Comparison of ENCODE assay signal across 16 cellular contexts in the genomic region with DNA sequence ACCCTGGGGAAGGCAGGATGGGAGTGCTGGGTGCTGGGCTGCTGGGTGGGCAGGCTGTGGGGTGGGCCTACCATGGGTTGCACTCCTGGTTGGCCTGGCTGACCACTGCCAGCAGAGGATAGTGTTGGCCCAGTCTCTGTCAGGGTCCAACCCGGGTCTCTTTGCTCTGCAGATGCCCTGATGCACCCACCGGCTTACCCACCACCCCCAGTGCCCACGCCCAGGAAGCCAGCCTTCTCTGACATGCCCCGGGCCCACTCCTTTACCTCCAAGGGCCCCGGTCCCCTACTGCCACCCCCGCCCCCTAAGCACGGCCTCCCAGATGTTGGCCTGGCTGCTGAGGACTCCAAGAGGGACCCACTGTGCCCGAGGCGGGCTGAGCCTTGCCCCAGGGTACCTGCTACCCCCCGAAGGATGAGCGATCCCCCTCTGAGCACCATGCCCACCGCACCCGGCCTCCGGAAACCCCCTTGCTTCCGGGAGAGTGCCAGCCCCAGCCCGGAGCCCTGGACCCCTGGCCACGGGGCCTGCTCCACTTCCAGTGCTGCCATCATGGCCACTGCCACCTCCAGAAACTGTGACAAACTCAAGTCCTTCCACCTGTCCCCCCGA. TPM values are rescaled to one million over a fixed set of nuclear protein-coding genes. Genes with fewer than 3 reads are reported as not detected.
DNase-seq lines count a peak whose midpoint lies in the region; ATAC-seq and TF ChIP-seq lines count a peak whose summit lies in the region.
"Had no signal": no experiment of that assay in that cellular context is flagged by ENCODE, and none has a peak within 500 bp of the region (broad histone marks: within the 10 kb centered on the region; RNA-seq: fewer than 3 reads in every experiment).

No MANE protein-coding gene starts in this region.

- no TSS peak for BruUV-seq in A673 (replicated peaks; lab: Mats Ljungman, UMichigan)

- H3K9me3 ChIP-seq in mucosa of descending colon (no peaks in the 10 kb centered on the region), A673 (ENCODE audit: low read depth, low read length, poor library complexity, severe bottlenecking) (no peaks in the 10 kb centered on the region)

- peaks cover 0 to 1% (median 0%) of the 10 kb centered on the region in 7 donors for H3K9me3 Mint-ChIP-seq in CD14-positive monocyte

- H3K27ac ChIP-seq in A673 (ENCODE audit: low read depth, low read length, poor library complexity, severe bottlenecking) = no peak overlapping the region

- H3K36me3 ChIP-seq in mucosa of descending colon (ENCODE audit: low read depth) = peaks cover 7% of the 10 kb centered on the region
- H3K36me3 ChIP-seq in A673 (ENCODE audit: insufficient read depth, low read length, poor library complexity, severe bottlenecking) = peaks cover 27% of the 10 kb centered on the region

- ATAC-seq in activated CD4-positive, CD25-positive, alpha-beta regulatory T cell treated with anti-CD3 and anti-CD28 coated beads, Interleukin-2, amount 50 U/mL, for 24 hours = no peak
- ATAC-seq in mucosa of descending colon (no peak), GM18520 (IDR thresholded peaks at IDR 0.05; ENCODE audit: unreplicated experiment) (no peak)
- ATAC-seq: GM23338 had no signal

- H3K27me3 ChIP-seq in A673 (replicated peaks; ENCODE audit: insufficient read depth, low read depth, low read length, poor library complexity) = no peaks in the 10 kb centered on the region

- intact Hi-C loops in CD14-positive monocyte (cut with micrococcal nuclease) (no loop called here), cardiac septum (cut with DNase I) (no loop called here), mucosa of descending colon (cut with DNase I, micrococcal nuclease) (no loop called here), A673 (cut with micrococcal nuclease; ENCODE audit: unreplicated experiment) (no loop called here)

- H3K4me1 Mint-ChIP-seq in CD14-positive monocyte = peaks cover 9% of the 10 kb centered on the region
- H3K4me1 Mint-ChIP-seq: GM23338 had no signal

- CTCF ChIA-PET in A673 (lab: Charles Lee) = no interaction called here

- POLR2A ChIA-PET in A673 (lab: Charles Lee; ENCODE audit: low non-redundant PET) = no interaction called here

- H3K4me1 ChIP-seq in mucosa of descending colon (ENCODE audit: low read depth) = no peaks in the 10 kb centered on the region
- no peaks in the 10 kb centered on the region for H3K4me1 ChIP-seq in A673 (ENCODE audit: insufficient read depth, low read length, poor library complexity, severe bottlenecking)

- H3K27me3 Mint-ChIP-seq in CD14-positive monocyte (ENCODE audit: low read depth in 3 of 3) = peaks cover 0 to 2% (median 0%) of the 10 kb centered on the region in 3 donors
- H3K27me3 Mint-ChIP-seq: B cell had no signal

- no peak for TF ChIP-seq CTCF in CD14-positive monocyte (IDR thresholded peaks at IDR 0.05)
- TF ChIP-seq CTCF in mucosa of descending colon (IDR thresholded peaks at IDR 0.05) = no peak
- TF ChIP-seq CTCF in A673 (conservative IDR thresholded peaks at IDR 0.05; ENCODE audit: low read depth, low read length) = no peak

- peak overlapping the region in 2 of 7 donors; percentile 60 to 73 for H3K27ac Mint-ChIP-seq in CD14-positive monocyte
- H3K27ac Mint-ChIP-seq: B cell had no signal

- H3K4me3 ChIP-seq in mucosa of descending colon = no peak overlapping the region
- H3K4me3 ChIP-seq in A673 (ENCODE audit: low read depth, low read length, poor library complexity, severe bottlenecking) = no peak overlapping the region
- H3K4me3 ChIP-seq: GM23338 had no signal

- no peak overlapping the region for H3K4me3 Mint-ChIP-seq in CD14-positive monocyte
- H3K4me3 Mint-ChIP-seq: B cell, GM23338 had no signal

- peak; percentile 16 for DNase-seq in activated CD4-positive, CD25-positive, alpha-beta regulatory T cell treated with anti-CD3 and anti-CD28 coated beads, Interleukin-2, amount 50 U/mL, for 72 hours
- peak; percentile 34 for DNase-seq in CD14-positive monocyte (ENCODE audit: low spot score)
- DNase-seq in cardiac septum (ENCODE audit: low spot score) = peak; percentile 74
- DNase-seq in mucosa of descending colon = peak in 2 of 3 donors; percentile 12 to 48
- no peak for DNase-seq in NCI-H446 treated with DMSO at 0.1 percent for 48 hours (lab: John Stamatoyannopoulos, UW)
- no peak for DNase-seq in A673 (ENCODE audit: low spot score)
- DNase-seq: 8988T; activated CD4-positive, alpha-beta T cell treated with anti-CD3 and anti-CD28 coated beads, Interleukin-2, amount 50 U/mL, for 1 hour; amygdala; dermis blood vessel endothelial cell; NCI-H1048; NCI-H187 treated with DMSO at 0.1 percent for 48 hours had no signal

- H3K36me3 Mint-ChIP-seq in CD14-positive monocyte = peaks cover 84 to 99% of the 10 kb centered on the region in 2 donors

RNA-seq across cellular contexts. Expression of gene ADD1, which starts 14.2 kb away (rescaled TPM):
- polyA plus RNA-seq in CD14-positive monocyte = 100 to 1,000 TPM in 1 of 2 donors, 10 to 100 TPM in 1; 76.1 to 103 TPM
- total RNA-seq in cardiac septum (213 TPM), mucosa of descending colon (100 to 1,000 TPM; 201 to 373 (median 261) TPM), A673 (2021) (232 and 237 TPM in 2 replicates)

RNA-seq across cellular contexts. Expression of gene SH3BP2, which starts 36.5 kb away (rescaled TPM):
- polyA plus RNA-seq in CD14-positive monocyte = 10 to 100 TPM; 19.1 to 26.9 TPM
- total RNA-seq in cardiac septum (19.1 TPM), mucosa of descending colon (10 to 100 TPM; 48.1 to 75.3 (median 73.0) TPM), A673 (2021) (34.4 and 37.7 TPM in 2 replicates)

Comparison
In these comparisons a context has a peak if more than half of its experiments do, and no peak if none do; other contexts are left out.
1. DNase-seq: peak in activated CD4-positive, CD25-positive, alpha-beta regulatory T cell treated with anti-CD3 and anti-CD28 coated beads, Interleukin-2, amount 50 U/mL, for 72 hours (single experiment), CD14-positive monocyte (single experiment), cardiac septum (single experiment) and mucosa of descending colon (2 of 3); none in NCI-H446 treated with DMSO at 0.1 percent for 48 hours (single experiment) and A673 (single experiment).